ENCODE assay signal across 8 cellular contexts in the genomic region with DNA sequence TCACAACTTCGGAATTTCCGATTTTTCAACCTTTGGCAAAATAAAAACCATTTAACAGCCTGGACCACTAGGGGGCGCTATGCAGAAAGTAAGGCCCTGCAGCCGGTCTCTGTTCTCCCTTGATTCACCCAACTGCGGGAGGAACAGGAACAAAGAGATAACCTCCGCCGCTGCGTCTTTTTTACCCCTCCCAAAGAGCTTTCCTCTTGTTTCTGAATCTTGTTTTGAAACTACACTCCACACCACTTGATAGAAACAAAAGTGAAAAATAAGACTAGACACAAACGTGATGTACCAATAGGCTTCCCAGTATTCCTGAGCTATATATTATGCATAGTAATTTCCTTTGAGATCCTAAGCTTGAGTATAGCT.
A peak's percentile ranks its signal among the peaks of the same experiment; 100 is the strongest.
DNase-seq lines count a peak whose midpoint lies in the region; ATAC-seq lines count a peak whose summit lies in the region.

No MANE protein-coding gene starts in this region.

- DNase-seq in AG08395 (ENCODE audit: low spot score) (peak; percentile 65), NCI-H226 (peak; percentile 46), left kidney (ENCODE audit: low read depth, low spot score) (peak; percentile 85)
- peak; percentile 32 to 52 (median 42) for DNase-seq in activated CD4-positive, CD25-positive, alpha-beta regulatory T cell (lab: John Stamatoyannopoulos, UW)
- DNase-seq in central memory CD4-positive, alpha-beta T cell: peak; percentile 60
- DNase-seq in stimulated activated CD4-positive, alpha-beta T cell treated with anti-CD3 and anti-CD28 coated beads, Interleukin-4, amount 100 ng/mL, for 1 hour: peak; percentile 70

- peak; percentile 53 for ATAC-seq in GM21526 (IDR thresholded peaks at IDR 0.05; ENCODE audit: low FRiP score, unreplicated experiment)
- ATAC-seq in GM19467 (IDR thresholded peaks at IDR 0.05; ENCODE audit: unreplicated experiment): no peak
